Comparison of ENCODE assay signal across 1 cellular context in genomic region chr7:103347507-103348267, GRCh38.
A peak's percentile ranks its signal among the peaks of the same experiment; 100 is the strongest.
TF ChIP-seq lines count a peak whose summit lies in the region.

Gene PSMC2 (plus strand): TSS chr7:103347643. CDS start chr7:103347712, 69 bp downstream.

TF ChIP-seq in HepG2, 621 proteins besides CTCF, POLR2A, EP300 and RAD21 (continued from another document and continues in another):
- TF ChIP-seq AFF4 (CRISPR knock-in tag; IDR thresholded peaks at IDR 0.05) = 0 out of 2 replicates have a peak, but pooled peaks have one; percentile 35
- TF ChIP-seq ZNF136 (CRISPR knock-in tag; IDR thresholded peaks at IDR 0.05; ENCODE audit: low read depth) = peak; percentile 80; the same call in 1 of the 2 replicates
- TF ChIP-seq HNF4G (IDR thresholded peaks at IDR 0.05; ENCODE audit: borderline replicate concordance, low read depth, low read length) = peak; percentile 44; the same call in 1 of the 2 replicates
- TF ChIP-seq HNF4G (CRISPR knock-in tag; IDR thresholded peaks at IDR 0.05; ENCODE audit: borderline replicate concordance, low read depth) = no peak
- peak; percentile 58 for TF ChIP-seq SRSF1 (optimal IDR thresholded peaks at IDR 0.05; ENCODE audit: low read depth, low read length)
- TF ChIP-seq SNAPC2 (CRISPR knock-in tag; IDR thresholded peaks at IDR 0.05) = no peak
- no peak for TF ChIP-seq BCLAF1 (IDR thresholded peaks at IDR 0.05)
- TF ChIP-seq ZSCAN22 (CRISPR knock-in tag; IDR thresholded peaks at IDR 0.05) = 0 out of 2 replicates have a peak, but pooled peaks have one; percentile 26
- TF ChIP-seq SNAI1 (CRISPR knock-in tag; IDR thresholded peaks at IDR 0.05; ENCODE audit: borderline replicate concordance) = no peak
- no peak for TF ChIP-seq ZNF253 (CRISPR knock-in tag; IDR thresholded peaks at IDR 0.05; ENCODE audit: borderline replicate concordance)
- no peak; the same call in 1 of the 2 replicates for TF ChIP-seq ZBED4 (CRISPR knock-in tag; IDR thresholded peaks at IDR 0.05; ENCODE audit: borderline replicate concordance)
- TF ChIP-seq ZBTB43 (CRISPR knock-in tag; conservative IDR thresholded peaks at IDR 0.05) = no peak
- peak; percentile 83 for TF ChIP-seq ZNF687 (CRISPR knock-in tag; IDR thresholded peaks at IDR 0.05)
- no peak for TF ChIP-seq FOXP1 (IDR thresholded peaks at IDR 0.05)
- no peak for TF ChIP-seq FOXP1 (CRISPR knock-in tag; IDR thresholded peaks at IDR 0.05)
- no peak for TF ChIP-seq ZNF546 (CRISPR knock-in tag; conservative IDR thresholded peaks at IDR 0.05)
- no peak for TF ChIP-seq GZF1 (CRISPR knock-in tag; IDR thresholded peaks at IDR 0.05)
- TF ChIP-seq RORA (CRISPR knock-in tag; IDR thresholded peaks at IDR 0.05) = no peak
- no peak for TF ChIP-seq KDM3A (CRISPR knock-in tag; IDR thresholded peaks at IDR 0.05; ENCODE audit: low read depth)
- no peak for TF ChIP-seq HNRNPH1 (optimal IDR thresholded peaks at IDR 0.05; ENCODE audit: low read depth, low read length)
- peak; percentile 96 for TF ChIP-seq DMAP1 (CRISPR knock-in tag; IDR thresholded peaks at IDR 0.05)
- TF ChIP-seq ONECUT2 (CRISPR knock-in tag; IDR thresholded peaks at IDR 0.05) = no peak
- TF ChIP-seq ZNF282 (IDR thresholded peaks at IDR 0.05; ENCODE audit: partially characterized antibody) = no peak
- peak; percentile 89 for TF ChIP-seq ASH2L (IDR thresholded peaks at IDR 0.05; ENCODE audit: insufficient read length, low read depth, low read length)
- TF ChIP-seq MTF1 (CRISPR knock-in tag; IDR thresholded peaks at IDR 0.05) = no peak
- no peak for TF ChIP-seq CSRNP1 (CRISPR knock-in tag; IDR thresholded peaks at IDR 0.05)
- no peak for TF ChIP-seq ZNF724P (CRISPR knock-in tag; IDR thresholded peaks at IDR 0.05; ENCODE audit: borderline replicate concordance)
- TF ChIP-seq MED8 (CRISPR knock-in tag; IDR thresholded peaks at IDR 0.05; ENCODE audit: insufficient replicate concordance) = no peak
- TF ChIP-seq GRHL1 (CRISPR knock-in tag; conservative IDR thresholded peaks at IDR 0.05) = no peak
- TF ChIP-seq ZMYM2 (CRISPR knock-in tag; IDR thresholded peaks at IDR 0.05) = no peak
- TF ChIP-seq ZNF776 (CRISPR knock-in tag; IDR thresholded peaks at IDR 0.05) = no peak
- no peak for TF ChIP-seq KAT2B (IDR thresholded peaks at IDR 0.05; ENCODE audit: borderline replicate concordance, low read depth, low read length)
- TF ChIP-seq ZNF33A (CRISPR knock-in tag; IDR thresholded peaks at IDR 0.05; ENCODE audit: borderline replicate concordance) = peak; percentile 67; the same call in 1 of the 2 replicates
- TF ChIP-seq SOX6 (IDR thresholded peaks at IDR 0.05) = no peak
- no peak for TF ChIP-seq SOX6 (CRISPR knock-in tag; IDR thresholded peaks at IDR 0.05)
- 0 out of 2 replicates have a peak, but pooled peaks have one; percentile 52 for TF ChIP-seq ZNF572 (CRISPR knock-in tag; IDR thresholded peaks at IDR 0.05)
- no peak for TF ChIP-seq ZSCAN20 (CRISPR knock-in tag; IDR thresholded peaks at IDR 0.05; ENCODE audit: borderline replicate concordance)
- no peak for TF ChIP-seq ZBTB20 (CRISPR knock-in tag; IDR thresholded peaks at IDR 0.05; ENCODE audit: borderline replicate concordance, low read depth)
- no peak for TF ChIP-seq CBX2 (IDR thresholded peaks at IDR 0.05; ENCODE audit: low read depth, low read length)
- no peak for TF ChIP-seq CBX2 (CRISPR knock-in tag; IDR thresholded peaks at IDR 0.05; ENCODE audit: low read depth)
- TF ChIP-seq ZNF766 (CRISPR knock-in tag; IDR thresholded peaks at IDR 0.05; ENCODE audit: borderline replicate concordance) = no peak
- no peak for TF ChIP-seq ZNF850 (CRISPR knock-in tag; conservative IDR thresholded peaks at IDR 0.05)
- TF ChIP-seq ZZZ3 (CRISPR knock-in tag; IDR thresholded peaks at IDR 0.05; ENCODE audit: borderline replicate concordance) = peak; percentile 64; the same call in 1 of the 2 replicates
- TF ChIP-seq ZNF672 (CRISPR knock-in tag; IDR thresholded peaks at IDR 0.05) = no peak
- TF ChIP-seq ZFP37 (CRISPR knock-in tag; IDR thresholded peaks at IDR 0.05; ENCODE audit: borderline replicate concordance) = no peak
